In the genomic region with DNA sequence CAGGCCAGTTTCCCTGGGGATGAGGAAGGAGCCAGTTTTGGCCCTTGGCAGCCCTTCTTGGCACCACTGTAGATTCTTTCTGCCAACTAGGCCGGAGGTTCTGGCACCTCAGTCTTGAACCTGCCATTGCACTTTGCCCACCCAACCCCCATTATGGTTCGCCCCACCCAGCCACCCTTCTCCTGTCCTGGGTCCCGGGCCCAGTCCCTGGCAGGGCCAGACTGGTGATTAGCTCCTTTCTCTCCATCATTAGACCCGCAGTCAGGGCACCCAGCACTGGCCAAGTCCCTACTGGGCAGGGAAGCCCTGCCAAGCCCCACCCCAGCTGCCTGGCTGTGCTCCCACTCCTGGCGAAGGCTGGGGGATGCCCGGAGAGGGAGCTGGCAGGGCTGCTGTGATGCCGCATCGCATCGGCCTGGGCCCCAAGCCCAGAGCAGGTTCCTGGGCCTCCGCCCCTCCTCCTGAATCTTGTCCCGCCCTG, we compare ENCODE assay signal across 15 cellular contexts. TPM values are rescaled to one million over a fixed set of nuclear protein-coding genes. Genes with fewer than 3 reads are reported as not detected.
A peak's percentile ranks its signal among the peaks of the same experiment; 100 is the strongest.
DNase-seq lines count a peak whose midpoint lies in the region; ATAC-seq lines count a peak whose summit lies in the region.
"Had no signal": no experiment of that assay in that cellular context is flagged by ENCODE, and none has a peak within 500 bp of the region (broad histone marks: within the 10 kb centered on the region; RNA-seq: fewer than 3 reads in every experiment).

No MANE protein-coding gene starts in this region.

- in situ Hi-C loops in G401 (cut with HindIII; ENCODE audit: low sequenced_read_pairs), result no loop called here

- peak; percentile 73 for DNase-seq in G401 (ENCODE audit: low spot score)
- peak; percentile 33 to 94 (median 84) for DNase-seq in amygdala (lab: John Stamatoyannopoulos, UW)
- peak; percentile 69 for DNase-seq in left cardiac atrium
- DNase-seq in pons (ENCODE audit: low spot score), result peak; percentile 92
- DNase-seq in NAMALWA (ENCODE audit: low spot score), result no peak
- no peak for DNase-seq in germinal center (ENCODE audit: low spot score)
- DNase-seq: activated naive CD4-positive, alpha-beta T cell treated with Interleukin-2 at 50 U/mL for 16 hours; DND-41; MV-4-11; SHP77 treated with DMSO at 0.1 percent for 48 hours; stimulated activated CD4-positive, alpha-beta T cell treated with anti-CD3 and anti-CD28 coated beads, Interleukin-2, amount 100 ng/mL, for 24 hours had no signal

- ATAC-seq in left cardiac atrium (peak; percentile 83), GM21723 (IDR thresholded peaks at IDR 0.05; ENCODE audit: unreplicated experiment) (no peak), HG02623 (IDR thresholded peaks at IDR 0.05; ENCODE audit: unreplicated experiment) (no peak)
- ATAC-seq: GM12878, left lung had no signal

- intact Hi-C loops in left cardiac atrium (cut with DNase I), result no loop called here

RNA-seq across cellular contexts. Expression of a gene that starts 9.7 kb away (rescaled TPM):
- total RNA-seq in G401 (2014; rRNA removed; shearing (Covaris generic)), result 4.0 and 9.0 TPM in 2 replicates
- 10 to 100 TPM; 14.5 to 21.8 TPM for total RNA-seq in left cardiac atrium

Comparison
In these comparisons a context has a peak if more than half of its experiments do, and no peak if none do; other contexts are left out.
1. DNase-seq: peak in G401 (single experiment), amygdala (56 of 56), left cardiac atrium (single experiment) and pons (single experiment); none in NAMALWA (single experiment) and germinal center (single experiment).
2. ATAC-seq: peak in left cardiac atrium (2 of 2); none in GM21723 (single experiment) and HG02623 (single experiment).